In the genomic region with DNA sequence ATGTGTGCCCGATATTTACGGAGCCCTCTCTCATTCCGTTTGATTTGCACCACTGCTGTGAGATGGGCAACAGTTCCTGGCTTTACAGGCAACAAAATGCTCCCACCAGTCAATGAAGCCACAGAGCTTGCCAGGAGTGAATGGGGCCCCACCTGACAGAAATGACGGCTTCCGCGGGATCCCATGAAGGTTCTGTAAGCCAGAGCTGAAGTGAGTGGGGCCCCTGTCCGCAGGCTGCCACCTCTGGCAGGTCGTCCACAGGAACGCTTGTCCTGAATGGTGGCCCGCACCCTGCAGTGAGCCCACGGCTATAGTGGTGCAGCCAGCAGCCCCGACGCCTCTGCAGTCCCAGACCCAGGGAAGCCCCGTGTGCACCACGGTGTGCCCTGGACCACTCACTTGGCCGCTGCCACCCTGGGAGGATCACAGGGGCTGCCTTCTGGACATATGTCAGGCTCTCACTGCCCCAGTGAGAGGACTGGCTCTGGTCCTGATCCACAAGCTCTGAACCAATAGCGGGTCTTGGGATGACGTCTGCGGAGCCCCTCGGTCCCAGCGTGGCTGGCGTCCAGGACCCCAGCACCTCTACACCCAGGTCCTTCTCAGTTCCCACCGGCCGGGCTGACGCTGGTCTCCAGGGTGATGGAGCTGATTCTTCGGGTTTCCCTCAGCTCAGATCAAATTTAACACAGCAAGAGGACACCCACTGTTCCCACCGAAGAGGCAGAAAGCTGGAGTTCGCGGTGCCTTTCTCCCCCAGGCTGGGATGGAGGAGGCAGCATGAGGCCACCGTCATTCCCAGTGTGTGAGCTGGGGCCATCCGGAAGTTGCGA, we compare ENCODE assay signal across 23 cellular contexts.
"Had no signal": no experiment of that assay in that cellular context is flagged by ENCODE, and none has a peak within 500 bp of the region (broad histone marks: within the 10 kb centered on the region; RNA-seq: fewer than 3 reads in every experiment).

No MANE protein-coding gene starts in this region.

- H3K27ac ChIP-seq: HL-60, KMS-11, SJCRH30 had no signal

- H3K9me3 ChIP-seq: SJCRH30 had no signal

- DNase-seq: Kasumi-1, MM.1S, NCI-H1092 treated with DMSO at 0.1 percent for 48 hours, NCI-H1436, NCI-H187, NCI-H2029, NCI-H2081 treated with DMSO at 0.1 percent for 48 hours, NCI-H2171, NCI-H226, NCI-H446, NCI-H510A, NCI-H524 treated with DMSO at 0.1 percent for 48 hours, NCI-H69, NCI-H774, RPMI8226, SHP77 treated with DMSO at 0.1 percent for 48 hours, SJCRH30 had no signal

- H3K4me2 ChIP-seq: KMS-11 had no signal

- ATAC-seq: K562, SK-N-SH treated with all-trans-retinoic acid at 6 μM for 48 hours had no signal

- H3K4me3 ChIP-seq: K562, SJCRH30 had no signal

- FAIRE-seq: HTR-8/SVneo, K562, RCC 7860 had no signal

- H3K9ac ChIP-seq: KMS-11 had no signal

- H3K36me3 ChIP-seq: SJCRH30 had no signal
